9 cellular contexts compared by ENCODE assay signal in genomic region chr17:352421-353212, GRCh38. TPM values are rescaled to one million over a fixed set of nuclear protein-coding genes. Genes with fewer than 3 reads are reported as not detected.
DNase-seq lines count a peak whose midpoint lies in the region; ATAC-seq, FAIRE-seq and TF ChIP-seq lines count a peak whose summit lies in the region.
"Had no signal": no experiment of that assay in that cellular context is flagged by ENCODE, and none has a peak within 500 bp of the region (broad histone marks: within the 10 kb centered on the region; RNA-seq: fewer than 3 reads in every experiment).

Gene RPH3AL, minus strand, starts transcription at chr17:352807. Its CDS starts 25,264 bp downstream, at chr17:327543.

- H4K20me1 ChIP-seq in HepG2 (ENCODE audit: insufficient read depth, low read length) = no peaks in the 10 kb centered on the region

- CTCF ChIA-PET in HepG2 (lab: Yijun Ruan, JAX; ENCODE audit: low intra/inter-chr PET ratio, low total read pairs) (interaction anchor here (1.0 to 1.1 kb wide), 2 partner anchors 14 to 44 kb away, joined by 3 to 4 read pairs; no protein-coding TSS in a partner anchor), GM10248 (lab: Yijun Ruan, JAX) (no interaction called here)

- no peaks in the 10 kb centered on the region for H3K9me3 Mint-ChIP-seq in type B pancreatic cell
- peaks cover 3% of the 10 kb centered on the region for H3K9me3 Mint-ChIP-seq in activated T-cell treated with anti-CD3 and anti-CD28 coated beads, Interleukin-2, amount 50 U/mL, for 24 hours

- TF ChIP-seq CTCF in brain microvascular endothelial cell (IDR thresholded peaks at IDR 0.05; ENCODE audit: low read depth, low read length, missing control alignments) (no peak), HepG2 (CRISPR knock-in tag; IDR thresholded peaks at IDR 0.05) (0 out of 2 replicates have a peak, but pooled peaks have one; percentile 7), type B pancreatic cell (conservative IDR thresholded peaks at IDR 0.05) (no peak), GM10248 (IDR thresholded peaks at IDR 0.05; ENCODE audit: control extremely low read depth, extremely low read depth, low read depth, missing control alignments) (no peak)

- H3K9ac ChIP-seq in HepG2 (ENCODE audit: insufficient read depth, low read depth, low read length) = peak within 1 kb of the TSS; percentile 88

- H3K4me3 ChIP-seq in brain microvascular endothelial cell (ENCODE audit: low read depth, low read length) = no peak within 1 kb of the TSS
- H3K4me3 ChIP-seq in HepG2 (replicated peaks in 1 of 3; ENCODE audit: insufficient read depth in 1 of 3, low read depth in 2 of 3, low read length in 3 of 3) = peak within 1 kb of the TSS; percentile 67 to 76 (median 69)
- H3K4me3 ChIP-seq: tibial artery had no signal

- peak within 1 kb of the TSS; percentile 79 for H3K4me3 Mint-ChIP-seq in type B pancreatic cell
- H3K4me3 Mint-ChIP-seq in activated T-cell treated with anti-CD3 and anti-CD28 coated beads, Interleukin-2, amount 50 U/mL, for 24 hours = no peak within 1 kb of the TSS

- BruUV-seq in HepG2 (replicated peaks; lab: Mats Ljungman, UMichigan) = TSS peak; percentile 88

- FAIRE-seq in HepG2 (lab: Jason Lieb, UNC) = peak; percentile 91

- H3K4me1 Mint-ChIP-seq in type B pancreatic cell (ENCODE audit: unreplicated experiment) = peaks cover 51% of the 10 kb centered on the region
- peaks cover 2% of the 10 kb centered on the region for H3K4me1 Mint-ChIP-seq in activated T-cell treated with anti-CD3 and anti-CD28 coated beads, Interleukin-2, amount 50 U/mL, for 24 hours (ENCODE audit: low read depth)

- peak within 1 kb of the TSS; percentile 95 for H3K27ac Mint-ChIP-seq in type B pancreatic cell
- H3K27ac Mint-ChIP-seq in activated T-cell treated with anti-CD3 and anti-CD28 coated beads, Interleukin-2, amount 50 U/mL, for 24 hours = no peak within 1 kb of the TSS

- ATAC-seq in HepG2 (peak; percentile 88), GM19467 (IDR thresholded peaks at IDR 0.05; ENCODE audit: unreplicated experiment) (no peak)

- peak within 1 kb of the TSS; percentile 89 for H3K4me2 ChIP-seq in HepG2 (ENCODE audit: low read depth, low read length)

- H3K27me3 Mint-ChIP-seq in type B pancreatic cell = no peaks in the 10 kb centered on the region
- no peaks in the 10 kb centered on the region for H3K27me3 Mint-ChIP-seq in activated T-cell treated with anti-CD3 and anti-CD28 coated beads, Interleukin-2, amount 50 U/mL, for 24 hours

- WGBS in HepG2 (ENCODE audit: low lambda C conversion rate) = 0% methylated on average over 8 of the region's 22 CpGs

- TF ChIP-seq EP300 in HepG2 (IDR thresholded peaks at IDR 0.05; ENCODE audit: low read depth in 2 of 2, low read length in 2 of 2) (peak; percentile 5 to 95; a peak in 1 of 4 replicates), HepG2 (CRISPR knock-in tag; IDR thresholded peaks at IDR 0.05; ENCODE audit: borderline replicate concordance) (no peak; the same call in 1 of the 2 replicates)

- H3K79me2 ChIP-seq in HepG2 (ENCODE audit: insufficient read depth, low read length) = peaks cover 46% of the 10 kb centered on the region

- peak; percentile 71 to 90 for TF ChIP-seq POLR2A in HepG2 (IDR thresholded peaks at IDR 0.05; ENCODE audit: insufficient read depth in 1 of 2, low read depth in 2 of 2, low read length in 2 of 2)

- in situ Hi-C loops in brain microvascular endothelial cell (cut with HindIII; ENCODE audit: low pct_ligation_motif_present, low sequenced_read_pairs) (no loop called here), HepG2 (cut with HindIII; ENCODE audit: extremely low pct_ligation_motif_present, low pct_unique_long_range_greater_than_20kb) (no loop called here)

- H3K9me3 ChIP-seq in HepG2 (ENCODE audit: low read length) = no peaks in the 10 kb centered on the region
- H3K9me3 ChIP-seq: tibial artery had no signal

- H3K27ac ChIP-seq in brain microvascular endothelial cell = no peak within 1 kb of the TSS
- peak within 1 kb of the TSS; percentile 98 for H3K27ac ChIP-seq in HepG2 (ENCODE audit: extremely low read length, insufficient read depth, low read length)

- intact Hi-C loops in HepG2 (cut with micrococcal nuclease; ENCODE audit: unreplicated experiment) = loop anchor here (1.0 kb wide), 1 partner anchor 13 kb away; no protein-coding TSS in a partner anchor

- no peak within 1 kb of the TSS for H2AFZ ChIP-seq in HepG2 (ENCODE audit: low read length)

- POLR2A ChIA-PET in HepG2 (lab: Yijun Ruan, JAX) (interaction anchor here (0.7 to 4.2 kb wide), 11 partner anchors 12 to 628 kb away, joined by 3 to 59 read pairs (median 4); no protein-coding TSS in a partner anchor), GM10248 (lab: Yijun Ruan, JAX) (no interaction called here)

- DNase-seq in NCI-H187 (lab: John Stamatoyannopoulos, UW) = peak; percentile 43 to 74
- no peak for DNase-seq in NCI-H187 treated with DMSO at 0.1 percent for 48 hours (lab: John Stamatoyannopoulos, UW)
- peak; percentile 24 for DNase-seq in brain microvascular endothelial cell
- DNase-seq in HepG2 (ENCODE audit: low spot score) = peak; percentile 92
- peak; percentile 70 for DNase-seq in type B pancreatic cell (ENCODE audit: extremely low spot score, unreplicated experiment)
- DNase-seq in GM10248 (ENCODE audit: extremely low spot score) = no peak
- DNase-seq in activated T-cell treated with anti-CD3 and anti-CD28 coated beads, Interleukin-2, amount 50 U/mL, for 24 hours = no peak

- no peaks in the 10 kb centered on the region for H3K36me3 ChIP-seq in brain microvascular endothelial cell (replicated peaks)
- no peaks in the 10 kb centered on the region; a peak in 2 of 5 replicates for H3K36me3 ChIP-seq in HepG2 (replicated peaks in 1 of 2; ENCODE audit: control insufficient read depth in 1 of 2, insufficient read depth in 2 of 2, low read length in 2 of 2)
- H3K36me3 ChIP-seq: tibial artery had no signal

- peaks cover 7% of the 10 kb centered on the region for H3K36me3 Mint-ChIP-seq in type B pancreatic cell
- H3K36me3 Mint-ChIP-seq in activated T-cell treated with anti-CD3 and anti-CD28 coated beads, Interleukin-2, amount 50 U/mL, for 24 hours (ENCODE audit: low read depth) = no peaks in the 10 kb centered on the region

- H3K27me3 ChIP-seq in brain microvascular endothelial cell (replicated peaks) = no peaks in the 10 kb centered on the region
- no peaks in the 10 kb centered on the region for H3K27me3 ChIP-seq in HepG2 (ENCODE audit: control insufficient read depth in 1 of 2, insufficient read depth in 2 of 2, low read length in 2 of 2)

- 0 out of 2 replicates have a peak, but pooled peaks have one; percentile 0 for TF ChIP-seq RAD21 in HepG2 (CRISPR knock-in tag; IDR thresholded peaks at IDR 0.05)

- H3K4me1 ChIP-seq in HepG2 (ENCODE audit: insufficient read depth, low read length) = peaks cover 70% of the 10 kb centered on the region

TF ChIP-seq in HepG2, 621 proteins besides CTCF, POLR2A, EP300 and RAD21 (continues in another document):
- TF ChIP-seq ARNT2 (CRISPR knock-in tag; IDR thresholded peaks at IDR 0.05; ENCODE audit: low read depth) (peak; percentile 4), YY1 (IDR thresholded peaks at IDR 0.05; ENCODE audit: insufficient read depth, insufficient replicate concordance, low read depth, low read length) (peak; percentile 55), TIGD3 (CRISPR knock-in tag; IDR thresholded peaks at IDR 0.05; ENCODE audit: borderline replicate concordance) (peak; percentile 66; the same call in 1 of the 2 replicates), POLR2AphosphoS5 (IDR thresholded peaks at IDR 0.05; ENCODE audit: low read depth, low read length) (peak; percentile 81), MEIS2 (CRISPR knock-in tag; IDR thresholded peaks at IDR 0.05) (peak; percentile 21; the same call in 1 of the 2 replicates)

RNA-seq across cellular contexts. Expression of gene RPH3AL, which starts in this region (rescaled TPM):
- 6.7 and 7.8 TPM in 2 replicates for total RNA-seq in HepG2 (2016; rRNA removed; fragmentation: Illumina TruSeq; extraction: Trizol)
- 10.8 and 13.9 TPM in 2 replicates for total RNA-seq in HepG2 (2016; cell fraction: cytosol; rRNA removed; fragmentation: Illumina TruSeq; extraction: Trizol; ENCODE audit: low read depth)
- 8.0 and 8.6 TPM in 2 replicates for total RNA-seq in HepG2 (2016; cell fraction: insoluble cytoplasmic fraction; rRNA removed; fragmentation: Illumina TruSeq; extraction: Trizol)
- total RNA-seq in HepG2 (2016; cell fraction: membrane; rRNA removed; fragmentation: Illumina TruSeq; extraction: Trizol) = 12.1 and 13.4 TPM in 2 replicates
- 6.4 and 8.4 TPM in 2 replicates for total RNA-seq in HepG2 (2016; cell fraction: nucleus; rRNA removed; fragmentation: Illumina TruSeq; extraction: Trizol)
- polyA plus RNA-seq in HepG2 (2011; rRNA removed) = 16.4 and 20.7 TPM in 2 replicates
- polyA plus RNA-seq in HepG2 (2011; cell fraction: cytosol; rRNA removed) = 14.3 and 17.0 TPM in 2 replicates
- polyA plus RNA-seq in HepG2 (2011; cell fraction: nucleus; rRNA removed) = 21.3 and 26.7 TPM in 2 replicates
- polyA plus RNA-seq in HepG2 (2012) = 11.7 and 14.0 TPM in 2 replicates
- polyA plus RNA-seq in HepG2 (2016; cell fraction: cytosol; fragmentation: Illumina TruSeq; extraction: Trizol; ENCODE audit: low read depth) = 4.1 and 4.3 TPM in 2 replicates
- 6.7 and 7.3 TPM in 2 replicates for polyA plus RNA-seq in HepG2 (2016; cell fraction: insoluble cytoplasmic fraction; fragmentation: Illumina TruSeq; extraction: Trizol; ENCODE audit: low read depth)
- 9.3 and 12.3 TPM in 2 replicates for polyA plus RNA-seq in HepG2 (2016; cell fraction: membrane; fragmentation: Illumina TruSeq; extraction: Trizol; ENCODE audit: low read depth)
- 8.0 and 9.6 TPM in 2 replicates for polyA plus RNA-seq in HepG2 (2016; cell fraction: nucleus; fragmentation: Illumina TruSeq; extraction: Trizol; ENCODE audit: insufficient read depth, low read depth)
- 4.7 and 30.0 TPM in 2 replicates for polyA minus RNA-seq in HepG2 (2011; rRNA and poly(A)+ RNA removed; ENCODE audit: low replicate concordance)
- 12.5 TPM in 2 replicates for polyA minus RNA-seq in HepG2 (2011; cell fraction: cytosol; rRNA and poly(A)+ RNA removed)
- 29.4 and 31.1 TPM in 2 replicates for polyA minus RNA-seq in HepG2 (2011; cell fraction: nucleus; rRNA and poly(A)+ RNA removed)
- 13.5 and 14.9 TPM in 2 replicates for total RNA-seq in type B pancreatic cell (ENCODE audit: low replicate concordance)

Comparison
In these comparisons a context has a peak if more than half of its experiments do, and no peak if none do; other contexts are left out.
1. DNase-seq: peak in NCI-H187 (2 of 2), brain microvascular endothelial cell (single experiment), HepG2 (single experiment) and type B pancreatic cell (single experiment); none in NCI-H187 treated with DMSO at 0.1 percent for 48 hours (single experiment), GM10248 (single experiment) and activated T-cell treated with anti-CD3 and anti-CD28 coated beads, Interleukin-2, amount 50 U/mL, for 24 hours (single experiment).